In the genomic region with DNA sequence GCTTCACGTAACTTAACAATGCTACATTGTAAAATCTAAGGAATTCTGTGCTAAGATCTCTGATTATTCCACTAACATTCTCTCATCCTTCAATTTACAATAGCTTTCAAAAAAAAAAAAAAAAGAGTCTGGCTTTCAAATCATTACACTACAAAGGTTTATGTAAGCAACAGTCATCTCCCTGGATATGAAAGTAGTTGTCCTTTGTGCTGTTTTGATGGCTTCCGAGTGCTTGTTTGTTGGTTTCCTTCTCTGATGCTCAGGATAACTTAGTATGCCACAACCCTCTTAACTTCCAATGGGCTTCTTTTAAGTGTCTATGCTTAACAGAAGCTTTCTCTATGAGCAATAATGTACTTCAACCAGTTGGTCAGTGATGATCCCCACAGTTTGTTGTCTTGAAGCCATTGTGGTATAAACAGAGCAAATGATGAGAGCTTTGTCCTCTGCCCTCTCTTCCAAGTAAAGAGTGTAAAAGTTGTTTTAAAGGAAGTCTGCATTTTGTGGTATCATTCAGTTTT, we compare ENCODE assay signal across 12 cellular contexts.
"Had no signal": no experiment of that assay in that cellular context is flagged by ENCODE, and none has a peak within 500 bp of the region (broad histone marks: within the 10 kb centered on the region; RNA-seq: fewer than 3 reads in every experiment).

No MANE protein-coding gene starts in this region.

- H3K27me3 ChIP-seq: esophagus squamous epithelium had no signal

- DNase-seq: activated CD4-positive, alpha-beta T cell treated with anti-CD3 and anti-CD28 coated beads, Interleukin-2, amount 50 U/mL, for 48 hours; activated CD4-positive, CD25-positive, alpha-beta regulatory T cell treated with anti-CD3 and anti-CD28 coated beads, Interleukin-2, amount 50 U/mL, for 72 hours; activated gamma-delta T cell treated with Interleukin-2 at 50 U/mL for 16 hours; activated T-cell treated with anti-CD3 and anti-CD28 coated beads for 4 hours; amniotic stem cell; effector memory CD8-positive, alpha-beta T cell; esophagus squamous epithelium; left ventricle myocardium superior; mesendoderm; occipital lobe; stimulated activated CD4-positive, alpha-beta T cell treated with anti-CD3 and anti-CD28 coated beads, Interleukin-15, amount 100 ng/mL, for 24 hours; stimulated activated CD4-positive, alpha-beta T cell treated with anti-CD3 and anti-CD28 coated beads, Interleukin-2, amount 100 ng/mL, for 48 hours had no signal

- H3K4me3 ChIP-seq: esophagus squamous epithelium had no signal

- H3K9me3 ChIP-seq: esophagus squamous epithelium had no signal
